24 cellular contexts compared by ENCODE assay signal in genomic region chr13:113142876-113143275, GRCh38. TPM values are rescaled to one million over a fixed set of nuclear protein-coding genes. Genes with fewer than 3 reads are reported as not detected.
DNase-seq lines count a peak whose midpoint lies in the region; TF ChIP-seq lines count a peak whose summit lies in the region.
"Had no signal": no experiment of that assay in that cellular context is flagged by ENCODE, and none has a peak within 500 bp of the region (broad histone marks: within the 10 kb centered on the region; RNA-seq: fewer than 3 reads in every experiment).

No MANE protein-coding gene starts in this region.

- H3K23ac ChIP-seq in neuronal stem cell (ENCODE audit: low read depth, low read length, poor library complexity): no peak overlapping the region

- TF ChIP-seq CTCF in left ventricle myocardium inferior (IDR thresholded peaks at IDR 0.05; ENCODE audit: borderline replicate concordance) (no peak), vagina (IDR thresholded peaks at IDR 0.05) (no peak)

- no peak overlapping the region for H4K91ac ChIP-seq in neuronal stem cell (ENCODE audit: low read depth, low read length, poor library complexity)

- H4K8ac ChIP-seq in neuronal stem cell (ENCODE audit: low read depth, low read length): no peak overlapping the region

- H3K14ac ChIP-seq in neuronal stem cell (ENCODE audit: low read length): no peak overlapping the region

- DNase-seq in cardiac septum (ENCODE audit: low spot score) (peak; percentile 33), left ventricle myocardium inferior (no peak), ecto neural progenitor cell (ENCODE audit: low spot score) (peak; percentile 33), neuronal stem cell (ENCODE audit: low spot score) (no peak), vagina (ENCODE audit: extremely low spot score in 2 of 2) (peak; percentile 61 to 67), DMS79 (lab: John Stamatoyannopoulos, UW) (no peak)
- DNase-seq in stimulated activated CD4-positive, alpha-beta T cell treated with anti-CD3 and anti-CD28 coated beads, Interleukin-4, amount 100 ng/mL, for 1 hour: no peak
- no peak for DNase-seq in activated CD4-positive, alpha-beta T cell treated with anti-CD3 and anti-CD28 coated beads for 48 hours
- DNase-seq: BE2C, DMS79 treated with DMSO at 0.1 percent for 48 hours, HCEC 1CT, Karpas-422, MV-4-11, NCI-H1105 treated with DMSO at 0.1 percent for 48 hours, NCI-H1694 treated with DMSO at 0.1 percent for 48 hours, NCI-H2081 treated with DMSO at 0.1 percent for 48 hours, NCI-H2171 treated with DMSO at 0.1 percent for 48 hours, NCI-H446, NCI-H526, Peyer's patch had no signal

- H2BK15ac ChIP-seq in neuronal stem cell (ENCODE audit: low read length): no peak overlapping the region

- H3K9me3 ChIP-seq in left ventricle myocardium inferior (replicated peaks): no peaks in the 10 kb centered on the region
- H3K9me3 ChIP-seq in neuronal stem cell (replicated peaks in 1 of 2; ENCODE audit: control insufficient read depth in 2 of 2, insufficient read depth in 1 of 2, low read depth in 1 of 2, low read length in 2 of 2): no peaks in the 10 kb centered on the region
- H3K9me3 ChIP-seq in vagina: no peaks in the 10 kb centered on the region
- H3K9me3 ChIP-seq: BE2C, Peyer's patch, SJSA1 had no signal

- H2BK5ac ChIP-seq in neuronal stem cell (ENCODE audit: low read length): no peak overlapping the region

- H2AK5ac ChIP-seq in neuronal stem cell (ENCODE audit: low read depth, low read length): no peak overlapping the region

- no peak for TF ChIP-seq POLR2A in vagina (IDR thresholded peaks at IDR 0.05)

- no peaks in the 10 kb centered on the region for H3K4me1 ChIP-seq in left ventricle myocardium inferior
- peaks cover 3 to 10% of the 10 kb centered on the region in 2 donors for H3K4me1 ChIP-seq in neuronal stem cell (ENCODE audit: control insufficient read depth in 2 of 2, insufficient read depth in 1 of 2, low read depth in 1 of 2, low read length in 2 of 2)
- H3K4me1 ChIP-seq in vagina: no peaks in the 10 kb centered on the region
- H3K4me1 ChIP-seq: BE2C, Peyer's patch, SJSA1 had no signal

- H3K4me3 ChIP-seq in left ventricle myocardium inferior: no peak overlapping the region
- no peak overlapping the region for H3K4me3 ChIP-seq in neuronal stem cell (ENCODE audit: low read length in 2 of 2)
- no peak overlapping the region for H3K4me3 ChIP-seq in vagina
- H3K4me3 ChIP-seq: GM12878, Peyer's patch, SJSA1 had no signal

- peaks cover 3% of the 10 kb centered on the region for H3K79me1 ChIP-seq in neuronal stem cell (ENCODE audit: low read depth, low read length)

- H3K27ac ChIP-seq in left ventricle myocardium inferior (replicated peaks): no peak overlapping the region
- H3K27ac ChIP-seq in neuronal stem cell (replicated peaks; ENCODE audit: low read length): no peak overlapping the region
- no peak overlapping the region for H3K27ac ChIP-seq in vagina
- H3K27ac ChIP-seq: Peyer's patch, SJSA1 had no signal

- no peak overlapping the region for H3K4ac ChIP-seq in neuronal stem cell (ENCODE audit: low read length)

- peak overlapping the region; percentile 60 for H3K18ac ChIP-seq in neuronal stem cell (ENCODE audit: low read length)

- intact Hi-C loops in cardiac septum (cut with DNase I) (no loop called here), left ventricle myocardium inferior (cut with micrococcal nuclease) (no loop called here), vagina (cut with DNase I) (no loop called here)

- no peak overlapping the region for H2BK120ac ChIP-seq in neuronal stem cell (ENCODE audit: low read depth, low read length)

- no peaks in the 10 kb centered on the region for H3K27me3 ChIP-seq in left ventricle myocardium inferior (ENCODE audit: low read depth)
- peaks cover 0 to 13% (median 0%) of the 10 kb centered on the region in 3 experiments for H3K27me3 ChIP-seq in neuronal stem cell (ENCODE audit: control insufficient read depth in 3 of 3, insufficient read depth in 3 of 3, low read depth in 1 of 3, low read length in 3 of 3)
- no peaks in the 10 kb centered on the region for H3K27me3 ChIP-seq in vagina
- H3K27me3 ChIP-seq: BE2C, Peyer's patch, SJSA1 had no signal

- no peak overlapping the region for H3K9ac ChIP-seq in neuronal stem cell (ENCODE audit: low read depth, low read length, poor library complexity)

- no peaks in the 10 kb centered on the region for H3K36me3 ChIP-seq in left ventricle myocardium inferior
- H3K36me3 ChIP-seq in neuronal stem cell (replicated peaks in 1 of 2; ENCODE audit: control insufficient read depth in 2 of 2, insufficient read depth in 2 of 2, low read length in 2 of 2): no peaks in the 10 kb centered on the region
- H3K36me3 ChIP-seq in vagina: peaks cover 0 to 7% of the 10 kb centered on the region in 2 donors
- H3K36me3 ChIP-seq: BE2C, Peyer's patch, SJSA1 had no signal

- no peak overlapping the region for H2BK12ac ChIP-seq in neuronal stem cell (ENCODE audit: low read length)

- H2AFZ ChIP-seq in neuronal stem cell (ENCODE audit: low read length): peak overlapping the region; percentile 23

- WGBS in neuronal stem cell (ENCODE audit: extremely low coverage in 2 of 2, insufficient read length in 2 of 2, insufficient replicate concordance in 1 of 2), 2 donors: no CpG with 5 or more reads among the region's 7 CpGs

- H3K4me2 ChIP-seq in neuronal stem cell (ENCODE audit: insufficient read depth, low read length, poor library complexity, severe bottlenecking): no peak overlapping the region

RNA-seq across cellular contexts. Expression of gene PROZ, which starts 15.6 kb away (rescaled TPM):
- not detected for total RNA-seq in cardiac septum
- not detected for total RNA-seq in left ventricle myocardium inferior
- polyA plus RNA-seq in neuronal stem cell (2013, experiment 1 of 2): 0.13 TPM
- polyA plus RNA-seq in neuronal stem cell (2013, experiment 2 of 2): 0.06 TPM
- not detected for total RNA-seq in vagina
- total RNA-seq: GM12878, M059J, OCI-LY7, SJSA1 had no signal

RNA-seq across cellular contexts. Expression of gene F10, which starts 20.3 kb away (rescaled TPM):
- 13.7 TPM for total RNA-seq in cardiac septum
- total RNA-seq in left ventricle myocardium inferior: 3.5 TPM
- polyA plus RNA-seq in neuronal stem cell (2013, experiment 1 of 2): 3.9 TPM
- 3.2 TPM for polyA plus RNA-seq in neuronal stem cell (2013, experiment 2 of 2)
- total RNA-seq in vagina: 16.7 TPM
- total RNA-seq: GM12878, OCI-LY7 had no signal
- polyA plus RNA-seq: GM12878 had no signal

RNA-seq across cellular contexts. Expression of gene F7, which starts 37.3 kb away (rescaled TPM):
- total RNA-seq in cardiac septum: 0.46 TPM
- total RNA-seq in left ventricle myocardium inferior: not detected
- polyA plus RNA-seq in neuronal stem cell (2013, experiment 1 of 2): 0.68 TPM
- 0.62 TPM for polyA plus RNA-seq in neuronal stem cell (2013, experiment 2 of 2)
- not detected for total RNA-seq in vagina
- total RNA-seq: GM12878, M059J, OCI-LY7, SJSA1 had no signal
- polyA plus RNA-seq: GM12878 had no signal

Comparison
In these comparisons a context has a peak if more than half of its experiments do, and no peak if none do; other contexts are left out.
1. DNase-seq: peak in cardiac septum (single experiment), ecto neural progenitor cell (single experiment) and vagina (2 of 2); none in left ventricle myocardium inferior (single experiment), neuronal stem cell (single experiment), stimulated activated CD4-positive, alpha-beta T cell treated with anti-CD3 and anti-CD28 coated beads, Interleukin-4, amount 100 ng/mL, for 1 hour (single experiment), DMS79 (single experiment) and activated CD4-positive, alpha-beta T cell treated with anti-CD3 and anti-CD28 coated beads for 48 hours (single experiment).